15 cellular contexts compared by ENCODE assay signal in the genomic region with DNA sequence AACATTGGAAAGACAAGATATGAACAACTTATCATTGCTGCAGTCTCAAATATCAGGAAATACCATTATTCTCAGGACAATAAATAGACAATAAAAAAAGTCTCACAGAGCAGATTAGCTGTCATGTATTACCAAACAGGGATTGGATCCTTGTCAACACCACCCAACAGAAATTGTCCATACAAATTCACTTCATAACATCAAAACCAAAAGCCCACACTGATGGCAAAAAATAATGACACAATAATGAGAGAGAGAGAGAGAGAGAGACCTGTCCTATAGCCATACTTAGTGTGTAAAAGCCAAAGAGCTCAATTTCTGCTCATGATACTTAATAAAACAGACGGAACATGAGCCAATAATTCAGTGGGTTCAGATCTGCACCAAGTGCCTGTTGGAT.
"Had no signal": no experiment of that assay in that cellular context is flagged by ENCODE, and none has a peak within 500 bp of the region (broad histone marks: within the 10 kb centered on the region; RNA-seq: fewer than 3 reads in every experiment).

No MANE protein-coding gene starts in this region.

- H3K4me3 ChIP-seq: gastroesophageal sphincter, left ventricle myocardium inferior, thyroid gland, vagina had no signal

- H3K9me3 ChIP-seq: gastroesophageal sphincter, left ventricle myocardium inferior, thyroid gland, vagina had no signal

- DNase-seq: activated gamma-delta T cell treated with Interleukin-2 at 50 U/mL for 16 hours; activated T-cell treated with anti-CD3 and anti-CD28 coated beads, Interleukin-2, amount 50 U/mL, for 1 hour; cerebellar nuclear complex; dermis blood vessel endothelial cell; kidney; left ventricle myocardium inferior; mesendoderm; posterior cingulate gyrus; stimulated activated CD4-positive, alpha-beta T cell treated with anti-CD3 and anti-CD28 coated beads, Interleukin-15, amount 100 ng/mL, for 24 hours; stimulated activated CD4-positive, alpha-beta T cell treated with anti-CD3 and anti-CD28 coated beads, Interleukin-4, amount 100 ng/mL, for 4 hours; thyroid gland; WERI-Rb-1 had no signal

- H3K36me3 ChIP-seq: gastroesophageal sphincter, left ventricle myocardium inferior, thyroid gland, vagina, WERI-Rb-1 had no signal

- H3K36me3 Mint-ChIP-seq: brain had no signal

- ATAC-seq: gastroesophageal sphincter had no signal

- H3K4me3 Mint-ChIP-seq: brain had no signal

- H3K27ac ChIP-seq: gastroesophageal sphincter, left ventricle myocardium inferior, thyroid gland, vagina, WERI-Rb-1 had no signal

- H3K27me3 ChIP-seq: thyroid gland, vagina had no signal
